9 cellular contexts compared by ENCODE assay signal in the genomic region with DNA sequence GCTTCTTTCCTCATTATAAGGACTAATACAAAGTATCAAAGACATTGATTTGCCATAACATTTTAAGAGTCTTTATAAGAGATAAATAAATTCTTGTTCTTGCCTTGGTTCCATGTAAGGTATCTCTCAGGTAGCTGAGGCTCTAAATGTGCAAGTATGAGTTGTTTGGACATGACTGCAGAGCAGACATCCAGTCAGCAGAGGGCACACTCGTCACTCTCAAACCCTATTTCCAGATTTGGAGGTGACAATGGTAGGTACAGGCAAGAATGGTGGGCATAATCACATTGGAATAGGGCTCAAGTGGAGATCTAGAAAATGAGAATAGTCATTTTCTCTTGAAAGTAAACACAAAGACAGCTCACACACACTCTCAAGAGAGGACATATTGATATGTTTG.
DNase-seq lines count a peak whose midpoint lies in the region; ATAC-seq and TF ChIP-seq lines count a peak whose summit lies in the region.
"Had no signal": no experiment of that assay in that cellular context is flagged by ENCODE, and none has a peak within 500 bp of the region (broad histone marks: within the 10 kb centered on the region; RNA-seq: fewer than 3 reads in every experiment).

No MANE protein-coding gene starts in this region.

- H3K9me3 ChIP-seq in heart left ventricle: peaks cover 0 to 14% (median 0%) of the 10 kb centered on the region in 12 donors

- WGBS in heart left ventricle, 4 donors: 0 to 3% (median 3%) methylated on average over 1 of the region's 1 CpG

- H3K27me3 ChIP-seq in heart left ventricle: peaks cover 0 to 36% (median 22%) of the 10 kb centered on the region in 9 donors

- TF ChIP-seq POLR2A in erythroblast (IDR thresholded peaks at IDR 0.05; ENCODE audit: low read length): no peak
- no peak for TF ChIP-seq POLR2A in heart left ventricle (IDR thresholded peaks at IDR 0.05)

- H3K27ac ChIP-seq in heart left ventricle: no peak overlapping the region

- ATAC-seq in GM21360 (IDR thresholded peaks at IDR 0.05; ENCODE audit: unreplicated experiment): peak; percentile 74
- no peak for ATAC-seq in HG03280 (IDR thresholded peaks at IDR 0.05; ENCODE audit: unreplicated experiment)
- no peak for ATAC-seq in HG02763 (IDR thresholded peaks at IDR 0.05; ENCODE audit: unreplicated experiment)
- no peak for ATAC-seq in heart left ventricle
- no peak for ATAC-seq in HG02623 (IDR thresholded peaks at IDR 0.05; ENCODE audit: unreplicated experiment)

- intact Hi-C loops in heart left ventricle (cut with DNase I): no loop called here

- peaks cover 0 to 6% (median 0%) of the 10 kb centered on the region in 12 donors for H3K4me1 ChIP-seq in heart left ventricle

- no peak for TF ChIP-seq CTCF in heart left ventricle (IDR thresholded peaks at IDR 0.05)

- H3K36me3 ChIP-seq in heart left ventricle: no peaks in the 10 kb centered on the region

- DNase-seq in DMS153 treated with DMSO at 0.1 percent for 48 hours (lab: John Stamatoyannopoulos, UW; ENCODE audit: unreplicated experiment) (peak; percentile 45), NCI-H2107 treated with DMSO at 0.1 percent for 48 hours (lab: John Stamatoyannopoulos, UW; ENCODE audit: unreplicated experiment) (peak; percentile 32), erythroblast (lab: John Stamatoyannopoulos, UW) (peak; percentile 0 to 26), heart left ventricle (no peak)
- DNase-seq: NCI-H446 had no signal

- H3K4me3 ChIP-seq in heart left ventricle: no peak overlapping the region

Comparison
In these comparisons a context has a peak if more than half of its experiments do, and no peak if none do; other contexts are left out.
1. DNase-seq: peak in DMS153 treated with DMSO at 0.1 percent for 48 hours (single experiment), NCI-H2107 treated with DMSO at 0.1 percent for 48 hours (single experiment) and erythroblast (2 of 2); none in heart left ventricle (0 of 5).